8 cellular contexts compared by ENCODE assay signal in the genomic region with DNA sequence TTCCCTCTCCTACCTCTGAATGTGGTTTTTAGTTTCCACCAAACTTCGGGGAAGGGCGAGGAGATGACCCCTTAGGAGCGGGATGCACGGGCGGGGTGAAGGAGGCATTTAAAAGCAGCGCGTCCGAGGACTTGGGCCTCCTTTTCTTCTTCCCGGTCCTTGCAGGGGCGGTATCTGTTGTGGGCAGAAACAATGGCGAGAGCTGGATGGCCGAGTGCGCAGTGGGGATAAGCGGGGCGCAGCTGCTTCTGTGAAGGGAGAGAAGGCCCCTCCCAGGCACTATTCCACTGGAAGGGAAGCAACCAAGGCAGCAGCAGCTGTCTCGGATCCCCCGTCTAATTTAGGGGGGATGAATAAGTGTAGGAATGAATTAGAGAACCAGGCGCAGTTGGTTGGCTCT. TPM values are rescaled to one million over a fixed set of nuclear protein-coding genes. Genes with fewer than 3 reads are reported as not detected.
DNase-seq lines count a peak whose midpoint lies in the region; ATAC-seq, FAIRE-seq and TF ChIP-seq lines count a peak whose summit lies in the region.

No MANE protein-coding gene starts in this region.

- TF ChIP-seq CTCF in H9 (conservative IDR thresholded peaks at IDR 0.05) (no peak), PC-3 (conservative IDR thresholded peaks at IDR 0.05; ENCODE audit: low read depth, low read length) (no peak)

- H2BK20ac ChIP-seq in H9 (ENCODE audit: low read depth, low read length, poor library complexity, severe bottlenecking) = no peak overlapping the region

- H2AK5ac ChIP-seq in H9 (ENCODE audit: insufficient read length, low read length) = no peak overlapping the region

- intact Hi-C loops in PC-3 (cut with micrococcal nuclease) = no loop called here
- intact Hi-C loops in left ventricle myocardium superior (cut with micrococcal nuclease) = no loop called here

- H3K27ac ChIP-seq in H9 (ENCODE audit: insufficient read length, low read depth, low read length) (peak overlapping the region; percentile 90), PC-3 (ENCODE audit: low read length) (no peak overlapping the region; the same call in 1 of the 2 replicates), angular gyrus (ENCODE audit: low read depth, low read length) (peak overlapping the region; percentile 85)

- POLR2A ChIA-PET in PC-3 (lab: Charles Lee; ENCODE audit: unreplicated experiment) = no interaction called here

- H2BK15ac ChIP-seq in H9 (ENCODE audit: low read depth, low read length) = no peak overlapping the region

- no peak for FAIRE-seq in H54 (lab: Jason Lieb, UNC)

- no peaks in the 10 kb centered on the region for H3K23me2 ChIP-seq in H9 (ENCODE audit: insufficient read length, low read depth, low read length, poor library complexity, severe bottlenecking)

- H2BK12ac ChIP-seq in H9 (ENCODE audit: insufficient read length, low read depth, low read length) = no peak overlapping the region

- DNase-seq in C1 segment of cervical spinal cord (lab: John Stamatoyannopoulos, UW) (peak in 11 of 14 donors; percentile 13 to 54 (median 32)), H9 (peak; percentile 46), PC-3 (peak; percentile 33), left ventricle myocardium superior (peak; percentile 54), pons (ENCODE audit: low spot score) (peak; percentile 63), H54 (ENCODE audit: insufficient read length, low spot score) (no peak)

- H3K4me2 ChIP-seq in H9 (ENCODE audit: insufficient read depth, insufficient read length, low read length) (peak overlapping the region; percentile 53), PC-3 (ENCODE audit: low read length) (peak overlapping the region; percentile 87)

- H3K27me3 ChIP-seq in H9 (ENCODE audit: insufficient read depth, low read length) (no peaks in the 10 kb centered on the region), PC-3 (ENCODE audit: low read length) (peaks cover 4% of the 10 kb centered on the region; the same call in 1 of the 2 replicates)

- H3K18ac ChIP-seq in H9 (ENCODE audit: insufficient read length, low read depth, low read length) = peak overlapping the region; percentile 68

- no TSS peak for BruUV-seq in PC-3 (replicated peaks; lab: Mats Ljungman, UMichigan)

- H3K79me2 ChIP-seq in H9 (ENCODE audit: insufficient read depth, low read length) = peaks cover 24% of the 10 kb centered on the region
- H3K79me2 ChIP-seq in PC-3 (ENCODE audit: low read length) = peaks cover 59% of the 10 kb centered on the region

- H3T11ph ChIP-seq in H9 (ENCODE audit: low read length) = no peak overlapping the region

- peak overlapping the region; percentile 21; the same call in 1 of the 2 replicates for H3K14ac ChIP-seq in H9 (ENCODE audit: insufficient read depth, low read length)

- peaks cover 2% of the 10 kb centered on the region; the same call in 1 of the 2 replicates for H3K27me3 Mint-ChIP-seq in H9 (ENCODE audit: low read depth)

- peaks cover 19% of the 10 kb centered on the region; the same call in 1 of the 2 replicates for H3K36me3 ChIP-seq in PC-3 (ENCODE audit: low read depth, low read length)

- H3K56ac ChIP-seq in H9 (ENCODE audit: insufficient read length, low read depth, low read length) = no peak overlapping the region

- peaks cover 16 to 22% of the 10 kb centered on the region in 2 experiments for H3K4me1 Mint-ChIP-seq in H9

- H4K20me1 ChIP-seq in H9 (ENCODE audit: control insufficient read depth, insufficient read depth, insufficient read length) (no peaks in the 10 kb centered on the region), PC-3 (ENCODE audit: low read length) (peaks cover 45% of the 10 kb centered on the region)

- peak overlapping the region; percentile 93 for H3K4me3 ChIP-seq in PC-3 (ENCODE audit: low read length)

- H3K36me3 Mint-ChIP-seq in H9 (ENCODE audit: insufficient read depth in 1 of 3, low read depth in 3 of 3) = peaks cover 12 to 44% (median 44%) of the 10 kb centered on the region in 3 experiments; a peak in 6 of 7 replicates

- CTCF ChIA-PET in PC-3 (lab: Charles Lee) = interaction anchor here (0.8 kb wide), 2 partner anchors 45 to 326 kb away, joined by 3 to 7 read pairs; no protein-coding TSS in a partner anchor

- no peaks in the 10 kb centered on the region for H3K9me3 Mint-ChIP-seq in H9

- peak overlapping the region; percentile 39 for H4K5ac ChIP-seq in H9 (ENCODE audit: insufficient read length, low read depth, low read length)

- H3K27ac Mint-ChIP-seq in H9 = peak overlapping the region; percentile 97 to 98 (median 97)

- H4K91ac ChIP-seq in H9 (ENCODE audit: insufficient read length, low read depth, low read length) = no peak overlapping the region

- no peak overlapping the region for H2BK120ac ChIP-seq in H9 (ENCODE audit: low read depth, low read length, poor library complexity, severe bottlenecking)

- no peaks in the 10 kb centered on the region for H3K4me1 ChIP-seq in H9 (ENCODE audit: insufficient read depth, low read length)
- H3K4me1 ChIP-seq in PC-3 (ENCODE audit: insufficient read depth, low read length) = peaks cover 16% of the 10 kb centered on the region; the same call in 1 of the 2 replicates

- no peak for TF ChIP-seq POLR2A in H54 (IDR thresholded peaks at IDR 0.05; ENCODE audit: low read depth, low read length)

- H2BK5ac ChIP-seq in H9 (ENCODE audit: insufficient read length, low read length) = no peak overlapping the region

- peak overlapping the region; percentile 96 to 97 for H3K4me3 Mint-ChIP-seq in H9

- ATAC-seq in PC-3 = peak; percentile 18
- peak; percentile 46 for ATAC-seq in left ventricle myocardium superior
- ATAC-seq in HG03280 (IDR thresholded peaks at IDR 0.05; ENCODE audit: unreplicated experiment) = no peak

- H3F3A ChIP-seq in PC-3 (ENCODE audit: low read length, unreplicated experiment) = no peaks in the 10 kb centered on the region

- no peak overlapping the region for H2AFZ ChIP-seq in H9 (ENCODE audit: low read length)
- peak overlapping the region; percentile 93 for H2AFZ ChIP-seq in PC-3 (ENCODE audit: low read length)

- no peaks in the 10 kb centered on the region for H3K9me2 ChIP-seq in PC-3 (replicated peaks; ENCODE audit: low read length)

- H3K23ac ChIP-seq in H9 (ENCODE audit: insufficient read length, low read depth, low read length) = no peak overlapping the region

- no peaks in the 10 kb centered on the region for H3K9me3 ChIP-seq in H9 (ENCODE audit: control insufficient read depth, low read depth, low read length)
- H3K9me3 ChIP-seq in PC-3 (ENCODE audit: low read length) = no peaks in the 10 kb centered on the region

- no peak overlapping the region for H3K4ac ChIP-seq in H9 (ENCODE audit: low read depth, low read length)

- H4K8ac ChIP-seq in H9 (replicated peaks; ENCODE audit: insufficient read length, low read depth, low read length) = peak overlapping the region; percentile 25

- no peaks in the 10 kb centered on the region for H3K79me1 ChIP-seq in H9 (ENCODE audit: insufficient read depth, low read depth, low read length, poor library complexity, severe bottlenecking)

- no CpG with 5 or more reads among the region's 18 CpGs for WGBS in H9 (ENCODE audit: extremely low coverage, insufficient read length, low lambda C conversion rate)

- H3K9ac ChIP-seq in H9 (ENCODE audit: extremely low read depth, insufficient read length, low read length) (peak overlapping the region; percentile 92), PC-3 (ENCODE audit: low read length) (peak overlapping the region; percentile 88)

RNA-seq across cellular contexts. Expression of gene SMARCA5, which starts 0.9 kb away (rescaled TPM):
- total RNA-seq in H9 (2021) = 107 and 110 TPM in 2 replicates
- 29.3 and 31.6 TPM in 2 replicates for total RNA-seq in PC-3 (2014; rRNA removed)
- 31.1 TPM for total RNA-seq in left ventricle myocardium superior
